In genomic region chr13:44148159-44148929, GRCh38 we compare ENCODE assay signal across 17 cellular contexts.
DNase-seq lines count a peak whose midpoint lies in the region; TF ChIP-seq lines count a peak whose summit lies in the region.
"Had no signal": no experiment of that assay in that cellular context is flagged by ENCODE, and none has a peak within 500 bp of the region (broad histone marks: within the 10 kb centered on the region; RNA-seq: fewer than 3 reads in every experiment).

No MANE protein-coding gene starts in this region.

- TF ChIP-seq POLR2A in Peyer's patch (IDR thresholded peaks at IDR 0.05) (no peak), prostate gland (IDR thresholded peaks at IDR 0.05) (no peak)

- TF ChIP-seq CTCF in fibroblast of mammary gland (conservative IDR thresholded peaks at IDR 0.05; ENCODE audit: control insufficient read depth, insufficient read depth, low read depth, low read length) (no peak), neural progenitor cell (IDR thresholded peaks at IDR 0.05) (no peak), Peyer's patch (IDR thresholded peaks at IDR 0.05) (no peak), right atrium auricular region (IDR thresholded peaks at IDR 0.05) (no peak), prostate gland (IDR thresholded peaks at IDR 0.05) (no peak)

- H3K4me1 Mint-ChIP-seq in neural progenitor cell: peaks cover 26% of the 10 kb centered on the region

- H4K20me1 ChIP-seq in GM23248 (ENCODE audit: insufficient read depth) (no peaks in the 10 kb centered on the region), neural progenitor cell (ENCODE audit: low read depth) (no peaks in the 10 kb centered on the region)

- H3K9me3 Mint-ChIP-seq in neural progenitor cell: no peaks in the 10 kb centered on the region
- H3K9me3 Mint-ChIP-seq: T-helper 2 cell treated with Interferon-gamma antibody and Interleukin-4, amounts not matched to agents 5 μg/mL and 100 μg/mL, for 36 hours had no signal

- H3F3A ChIP-seq in GM23248 (ENCODE audit: insufficient read depth) (no peaks in the 10 kb centered on the region), neural progenitor cell (ENCODE audit: low read depth) (no peaks in the 10 kb centered on the region)

- H3K4me3 Mint-ChIP-seq in neural progenitor cell: no peak overlapping the region
- H3K4me3 Mint-ChIP-seq: T-helper 2 cell treated with Interferon-gamma antibody and Interleukin-4, amounts not matched to agents 5 μg/mL and 100 μg/mL, for 36 hours had no signal

- no peaks in the 10 kb centered on the region for H3K9me2 ChIP-seq in GM23248 (ENCODE audit: insufficient read depth)

- no peaks in the 10 kb centered on the region for H3K36me3 ChIP-seq in GM23248 (ENCODE audit: low read depth)
- no peaks in the 10 kb centered on the region for H3K36me3 ChIP-seq in neural progenitor cell
- no peaks in the 10 kb centered on the region for H3K36me3 ChIP-seq in Peyer's patch
- no peaks in the 10 kb centered on the region for H3K36me3 ChIP-seq in right atrium auricular region
- H3K36me3 ChIP-seq in prostate gland: no peaks in the 10 kb centered on the region
- H3K36me3 ChIP-seq: ovary, SJCRH30, tibial artery had no signal

- H3K27me3 ChIP-seq in GM23248 (replicated peaks; ENCODE audit: insufficient read depth): no peaks in the 10 kb centered on the region
- no peaks in the 10 kb centered on the region for H3K27me3 ChIP-seq in neural progenitor cell
- H3K27me3 ChIP-seq in Peyer's patch: no peaks in the 10 kb centered on the region
- no peaks in the 10 kb centered on the region for H3K27me3 ChIP-seq in right atrium auricular region
- H3K27me3 ChIP-seq in prostate gland (replicated peaks; ENCODE audit: insufficient read depth): no peaks in the 10 kb centered on the region
- H3K27me3 ChIP-seq: ovary, SJCRH30, tibial artery had no signal

- DNase-seq in GM23248 (peak; percentile 14), NCI-H69 (lab: John Stamatoyannopoulos, UW) (peak; percentile 77), fibroblast of mammary gland (ENCODE audit: low read depth) (peak; percentile 40), neural progenitor cell (ENCODE audit: low spot score) (peak; percentile 22), NCI-H510A (lab: John Stamatoyannopoulos, UW) (no peak), Peyer's patch (no peak), right atrium auricular region (ENCODE audit: low spot score) (no peak), prostate gland (ENCODE audit: low spot score) (no peak)
- DNase-seq: activated CD4-positive, CD25-positive, alpha-beta regulatory T cell treated with anti-CD3 and anti-CD28 coated beads, Interleukin-2, amount 50 U/mL, for 72 hours; activated effector memory CD4-positive, alpha-beta T cell treated with Interleukin-2 at 50 U/mL for 16 hours; GOT3; NCI-H1092; ovary; SJCRH30; tibial artery had no signal

- H3K36me3 Mint-ChIP-seq in neural progenitor cell: no peaks in the 10 kb centered on the region

- H3K4me1 ChIP-seq in GM23248 (ENCODE audit: insufficient read depth): no peaks in the 10 kb centered on the region
- H3K4me1 ChIP-seq in neural progenitor cell: peaks cover 6% of the 10 kb centered on the region
- H3K4me1 ChIP-seq in Peyer's patch: no peaks in the 10 kb centered on the region
- H3K4me1 ChIP-seq in right atrium auricular region: peaks cover 0 to 2% of the 10 kb centered on the region in 2 donors
- H3K4me1 ChIP-seq in prostate gland (replicated peaks): no peaks in the 10 kb centered on the region
- H3K4me1 ChIP-seq: SJCRH30 had no signal

- no peak overlapping the region for H3K27ac ChIP-seq in GM23248
- no peak overlapping the region for H3K27ac ChIP-seq in neural progenitor cell
- no peak overlapping the region for H3K27ac ChIP-seq in Peyer's patch
- H3K27ac ChIP-seq in right atrium auricular region: no peak overlapping the region
- H3K27ac ChIP-seq in prostate gland: no peak overlapping the region
- H3K27ac ChIP-seq: ovary, SJCRH30, tibial artery had no signal

- 80 to 83% methylated on average over 5 of the region's 5 CpGs for WGBS in GM23248 (ENCODE audit: low coverage in 1 of 2, low lambda C conversion rate in 2 of 2, missing lambda C conversion rate in 2 of 2), 2 experiments
- 98% methylated on average over 5 of the region's 5 CpGs for WGBS in prostate gland

- intact Hi-C loops in prostate gland (cut with DNase I): no loop called here

- H3K79me2 ChIP-seq in GM23248 (ENCODE audit: insufficient read depth): no peaks in the 10 kb centered on the region
- no peaks in the 10 kb centered on the region for H3K79me2 ChIP-seq in neural progenitor cell (ENCODE audit: low read depth)

- H3K4me3 ChIP-seq in GM23248: no peak overlapping the region
- H3K4me3 ChIP-seq in fibroblast of mammary gland (ENCODE audit: control insufficient read depth, low read depth, low read length): no peak overlapping the region
- no peak overlapping the region for H3K4me3 ChIP-seq in neural progenitor cell
- no peak overlapping the region for H3K4me3 ChIP-seq in Peyer's patch
- H3K4me3 ChIP-seq in right atrium auricular region: no peak overlapping the region
- no peak overlapping the region for H3K4me3 ChIP-seq in prostate gland
- H3K4me3 ChIP-seq: ovary, SJCRH30, smooth muscle cell, tibial artery had no signal

- no peak overlapping the region for H3K4me2 ChIP-seq in GM23248 (ENCODE audit: unreplicated experiment)
- H3K4me2 ChIP-seq in neural progenitor cell: no peak overlapping the region
- H3K4me2 ChIP-seq: smooth muscle cell had no signal

- peaks cover 2% of the 10 kb centered on the region for H3K27me3 Mint-ChIP-seq in neural progenitor cell (ENCODE audit: insufficient read depth, low read depth)

- H3K27ac Mint-ChIP-seq in neural progenitor cell: peak overlapping the region; percentile 6
- H3K27ac Mint-ChIP-seq: T-helper 2 cell treated with Interferon-gamma antibody and Interleukin-4, amounts not matched to agents 5 μg/mL and 100 μg/mL, for 36 hours had no signal

- H3K9ac ChIP-seq in GM23248 (no peak overlapping the region), neural progenitor cell (no peak overlapping the region)

- H3K9me3 ChIP-seq in GM23248 (ENCODE audit: low read depth) (no peaks in the 10 kb centered on the region), neural progenitor cell (ENCODE audit: low read depth) (no peaks in the 10 kb centered on the region), Peyer's patch (no peaks in the 10 kb centered on the region), right atrium auricular region (no peaks in the 10 kb centered on the region), prostate gland (no peaks in the 10 kb centered on the region)
- H3K9me3 ChIP-seq: ovary, SJCRH30, tibial artery had no signal

- in situ Hi-C loops in GM23248 (cut with MboI): no loop called here

- H2AFZ ChIP-seq in GM23248 (no peak overlapping the region), neural progenitor cell (replicated peaks) (no peak overlapping the region)

Comparison
In these comparisons a context has a peak if more than half of its experiments do, and no peak if none do; other contexts are left out.
1. DNase-seq: peak in GM23248 (single experiment), NCI-H69 (single experiment), fibroblast of mammary gland (single experiment) and neural progenitor cell (single experiment); none in NCI-H510A (single experiment), Peyer's patch (0 of 3), right atrium auricular region (single experiment) and prostate gland (single experiment).